Comparison of ENCODE assay signal across 19 cellular contexts in the genomic region with DNA sequence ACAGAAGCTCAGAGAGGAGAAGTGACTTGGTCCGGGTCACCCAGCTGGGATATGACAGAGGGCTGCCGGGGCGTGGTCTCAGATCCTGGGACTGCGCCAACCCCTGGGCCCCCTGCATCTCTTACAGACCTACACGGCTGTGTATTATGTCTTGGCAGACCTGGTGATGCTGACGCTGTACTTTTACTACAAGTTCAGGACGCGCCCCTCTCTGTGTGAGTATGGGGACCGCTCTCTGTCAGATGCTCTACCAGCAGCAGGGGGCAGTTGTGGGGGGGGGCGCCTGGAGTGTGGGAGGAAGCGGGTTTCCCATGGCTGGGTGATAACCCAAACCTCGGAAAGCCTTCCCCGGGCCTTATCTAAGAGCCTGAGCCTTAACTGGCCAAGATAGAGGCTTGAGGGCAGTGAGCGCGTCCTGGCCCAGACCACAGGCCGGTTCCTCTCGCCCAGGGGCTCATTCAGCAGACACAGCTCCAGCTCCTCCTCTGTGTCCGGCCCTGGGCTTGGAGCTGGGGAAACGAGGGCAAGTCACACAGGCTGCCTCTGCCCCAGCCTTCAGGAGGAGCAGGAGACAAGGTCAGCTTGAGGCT. TPM values are rescaled to one million over a fixed set of nuclear protein-coding genes. Genes with fewer than 3 reads are reported as not detected.
DNase-seq lines count a peak whose midpoint lies in the region; ATAC-seq, FAIRE-seq and TF ChIP-seq lines count a peak whose summit lies in the region.
"Had no signal": no experiment of that assay in that cellular context is flagged by ENCODE, and none has a peak within 500 bp of the region (broad histone marks: within the 10 kb centered on the region; RNA-seq: fewer than 3 reads in every experiment).

No MANE protein-coding gene starts in this region.

- H3K9me3 Mint-ChIP-seq in progenitor cell of endocrine pancreas (ENCODE audit: low read depth) = no peaks in the 10 kb centered on the region
- H3K9me3 Mint-ChIP-seq: CD4-positive, alpha-beta T cell had no signal

- H3K4me2 ChIP-seq in K562 (ENCODE audit: insufficient read depth, low read length) = peak overlapping the region; percentile 58
- H3K4me2 ChIP-seq: KMS-11 had no signal

- peak; percentile 66; the same call in 1 of the 2 replicates for TF ChIP-seq EP300 in K562 (IDR thresholded peaks at IDR 0.05; ENCODE audit: low read length)

- H3K79me2 ChIP-seq in K562 (ENCODE audit: control insufficient read depth, insufficient read depth, low read length) = no peaks in the 10 kb centered on the region

- peak overlapping the region; percentile 82 for H3K27ac ChIP-seq in K562 (ENCODE audit: extremely low read depth, low read depth, low read length)
- H3K27ac ChIP-seq: KMS-11, Peyer's patch had no signal

- TF ChIP-seq CTCF in K562 (IDR thresholded peaks at IDR 0.05 in 2 of 3, conservative IDR thresholded peaks at IDR 0.05 in 1 of 3; ENCODE audit: insufficient read depth in 2 of 3, low read depth in 1 of 3, low read length in 3 of 3) (0 out of 6 replicates have a peak, but pooled peaks of 1 of the 3 experiments have one; percentile 8), progenitor cell of endocrine pancreas (IDR thresholded peaks at IDR 0.05; ENCODE audit: unreplicated experiment) (no peak)

- peak; percentile 89 for FAIRE-seq in K562 (lab: Jason Lieb, UNC)

- TF ChIP-seq POLR2A in K562 (conservative IDR thresholded peaks at IDR 0.05) = 0 out of 2 replicates have a peak, but pooled peaks have one; percentile 15

- H3K27me3 Mint-ChIP-seq in progenitor cell of endocrine pancreas = no peaks in the 10 kb centered on the region
- H3K27me3 Mint-ChIP-seq: CD4-positive, alpha-beta T cell had no signal

- peaks cover 16 to 41% of the 10 kb centered on the region in 2 experiments for H3K4me1 ChIP-seq in K562 (replicated peaks in 1 of 2; ENCODE audit: control insufficient read depth in 2 of 2, insufficient read depth in 2 of 2, low read length in 2 of 2)
- H3K4me1 ChIP-seq: Peyer's patch had no signal

- H3K36me3 Mint-ChIP-seq in progenitor cell of endocrine pancreas (ENCODE audit: insufficient read depth) = peaks cover 11% of the 10 kb centered on the region

- no peak overlapping the region for H3K4me3 Mint-ChIP-seq in progenitor cell of endocrine pancreas (ENCODE audit: low read depth)
- H3K4me3 Mint-ChIP-seq: CD4-positive, alpha-beta T cell had no signal

- no peaks in the 10 kb centered on the region for H3K4me1 Mint-ChIP-seq in progenitor cell of endocrine pancreas (ENCODE audit: low read depth)

- WGBS in K562 (ENCODE audit: insufficient coverage, low coverage, missing lambda C conversion rate) = 4% methylated on average over 18 of the region's 19 CpGs

- no TSS peak for BruUV-seq in K562 (replicated peaks; lab: Mats Ljungman, UMichigan)

- in situ Hi-C loops in K562 (cut with MboI) = no loop called here

- TF ChIP-seq RAD21 in K562 (CRISPR knock-in tag; conservative IDR thresholded peaks at IDR 0.05 in 1 of 2, IDR thresholded peaks at IDR 0.05 in 1 of 2) = no peak; a peak in 1 of 4 replicates

- H3K9ac ChIP-seq in K562 (ENCODE audit: insufficient read depth in 1 of 2, low read depth in 2 of 2, low read length in 2 of 2) = peak overlapping the region; percentile 46 to 88
- H3K9ac ChIP-seq: KMS-11 had no signal

- DNase-seq in Right ventricle myocardium superior = peak; percentile 32
- DNase-seq in cardiac septum (ENCODE audit: low spot score) = no peak
- DNase-seq in OCI-M2 (lab: John Stamatoyannopoulos, UW; ENCODE audit: unreplicated experiment) = peak; percentile 52
- peak; percentile 78 to 91 (median 84) for DNase-seq in K562 (ENCODE audit: extremely low read depth in 1 of 4, low spot score in 3 of 4)
- DNase-seq in stimulated activated naive CD4-positive, alpha-beta T cell treated with Interleukin-2 at 50 U/mL for 16 hours (lab: John Stamatoyannopoulos, UW) = no peak
- no peak for DNase-seq in progenitor cell of endocrine pancreas (ENCODE audit: low spot score, unreplicated experiment)
- DNase-seq: 8988T; CD4-positive, alpha-beta T cell; DMS153; GF-D8; HCEC 1CT; NCI-H1417; NCI-H187 treated with DMSO at 0.1 percent for 48 hours; NCI-H345; NCI-H526; Peyer's patch had no signal

- peaks cover 20% of the 10 kb centered on the region for H3K9me1 ChIP-seq in K562 (ENCODE audit: control insufficient read depth, insufficient read depth, low read length)

- H3K36me3 ChIP-seq in K562 (ENCODE audit: control insufficient read depth, insufficient read depth, low read length) = peaks cover 62% of the 10 kb centered on the region; the same call in 2 of the 3 replicates

- no peak overlapping the region for H3K4me3 ChIP-seq in K562
- H3K4me3 ChIP-seq: Peyer's patch had no signal

- no peaks in the 10 kb centered on the region for H3K9me3 ChIP-seq in K562 (replicated peaks; ENCODE audit: control insufficient read depth, insufficient read depth, low read depth, low read length)
- H3K9me3 ChIP-seq: Peyer's patch had no signal

- peaks cover 30% of the 10 kb centered on the region for H4K20me1 ChIP-seq in K562 (replicated peaks; ENCODE audit: control insufficient read depth, insufficient read depth, low read length)

- intact Hi-C loops in Right ventricle myocardium superior (cut with DNase I) (no loop called here), cardiac septum (cut with DNase I) (no loop called here), K562 (cut with micrococcal nuclease) (no loop called here)

- no peak overlapping the region for H3K27ac Mint-ChIP-seq in progenitor cell of endocrine pancreas
- H3K27ac Mint-ChIP-seq: CD4-positive, alpha-beta T cell had no signal

- CTCF ChIA-PET in K562 (lab: Yijun Ruan, JAX; ENCODE audit: low intra/inter-chr PET ratio) = no interaction called here

- ATAC-seq in Right ventricle myocardium superior (ENCODE audit: poor library complexity) = no peak
- ATAC-seq in K562 = peak; percentile 86
- ATAC-seq in GM19467 (IDR thresholded peaks at IDR 0.05; ENCODE audit: unreplicated experiment) = no peak
- no peak for ATAC-seq in HG03139 (IDR thresholded peaks at IDR 0.05; ENCODE audit: unreplicated experiment)

- POLR2A ChIA-PET in K562 (lab: Yijun Ruan, JAX) = interaction anchor here (0.5 to 1.8 kb wide), 5 partner anchors 9 to 1228 kb away, joined by 3 to 10 read pairs (median 5); no protein-coding TSS in a partner anchor

- no peak overlapping the region for H2AFZ ChIP-seq in K562 (ENCODE audit: low read depth, low read length)

- H3K27me3 ChIP-seq in K562 (ENCODE audit: control insufficient read depth in 2 of 2, insufficient read depth in 2 of 2, low read length in 2 of 2) = no peaks in the 10 kb centered on the region
- H3K27me3 ChIP-seq: Peyer's patch had no signal

RNA-seq across cellular contexts. Expression of gene SLC66A1, which starts 13.3 kb away (rescaled TPM):
- total RNA-seq in Right ventricle myocardium superior (5.8 TPM), cardiac septum (7.5 TPM), K562 (2014; rRNA removed) (28.9 and 34.0 TPM in 2 replicates), K562 (2014; rRNA removed; fragmentation: Illumina TruSeq; extraction: Trizol) (8.5 and 10.4 TPM in 2 replicates), K562 (2015; rRNA removed; fragmentation: Illumina TruSeq; extraction: Trizol) (18.6 and 21.6 TPM in 2 replicates), K562 (2021) (26.5 and 29.5 TPM in 2 replicates), progenitor cell of endocrine pancreas (25.7 and 26.7 TPM in 2 replicates)
- 37.0 and 99.3 TPM in 2 replicates for total RNA-seq in K562 (2011; cell fraction: chromatin; rRNA removed; ENCODE audit: low replicate concordance)
- total RNA-seq in K562 (2011; cell fraction: nucleolus; rRNA removed) = 85.8 and 97.7 TPM in 2 replicates
- total RNA-seq in K562 (2011; cell fraction: nucleoplasm; rRNA removed) = 62.2 and 63.1 TPM in 2 replicates
- polyA plus RNA-seq in K562 (2011; rRNA removed) (27.0 and 29.2 TPM in 2 replicates), K562 (2014; fragmentation: Illumina TruSeq; extraction: Trizol) (16.3 and 26.6 TPM in 2 replicates), K562 (2014; fragmentation: Nextera tagmentation; extraction: Ambion mirVana) (1 to 10 TPM; 1.2 to 1.6 TPM), K562 (2014; rRNA removed) (35.2 and 40.8 TPM in 2 replicates)
- 36.4 and 92.5 TPM in 2 replicates for polyA plus RNA-seq in K562 (2011; cell fraction: cytosol; rRNA removed)
- polyA plus RNA-seq in K562 (2011; cell fraction: nucleus; rRNA removed) = 35.5 and 82.2 TPM in 2 replicates
- polyA plus RNA-seq in K562 (2012) = 23.2 and 37.9 TPM in 2 replicates
- polyA minus RNA-seq in K562 (2011; rRNA and poly(A)+ RNA removed) = 12.7 and 14.9 TPM in 2 replicates
- polyA minus RNA-seq in K562 (2011; cell fraction: cytosol; rRNA and poly(A)+ RNA removed) = 15.3 and 16.8 TPM in 2 replicates
- 26.2 and 33.7 TPM in 2 replicates for polyA minus RNA-seq in K562 (2011; cell fraction: nucleus; rRNA and poly(A)+ RNA removed)

RNA-seq across cellular contexts. Expression of gene AKR7A2, which starts 13.5 kb away (rescaled TPM):
- 40.6 TPM for total RNA-seq in Right ventricle myocardium superior
- total RNA-seq in cardiac septum = 33.5 TPM
- total RNA-seq in K562 (2011; cell fraction: chromatin; rRNA removed; ENCODE audit: low replicate concordance) = 18.7 and 45.9 TPM in 2 replicates
- total RNA-seq in K562 (2011; cell fraction: nucleolus; rRNA removed) = 36.8 and 39.0 TPM in 2 replicates
- 28.7 and 34.9 TPM in 2 replicates for total RNA-seq in K562 (2011; cell fraction: nucleoplasm; rRNA removed)
- 78.4 and 108 TPM in 2 replicates for total RNA-seq in K562 (2014; rRNA removed)
- 26.1 and 32.3 TPM in 2 replicates for total RNA-seq in K562 (2014; rRNA removed; fragmentation: Illumina TruSeq; extraction: Trizol)
- 65.2 and 66.0 TPM in 2 replicates for total RNA-seq in K562 (2015; rRNA removed; fragmentation: Illumina TruSeq; extraction: Trizol)
- total RNA-seq in K562 (2021) = 71.7 and 74.4 TPM in 2 replicates
- polyA plus RNA-seq in K562 (2011; rRNA removed) = 49.4 and 57.1 TPM in 2 replicates
- polyA plus RNA-seq in K562 (2011; cell fraction: cytosol; rRNA removed) = 83.1 and 114 TPM in 2 replicates
- 34.0 and 41.0 TPM in 2 replicates for polyA plus RNA-seq in K562 (2011; cell fraction: nucleus; rRNA removed)
- polyA plus RNA-seq in K562 (2012) = 57.6 and 109 TPM in 2 replicates
- polyA plus RNA-seq in K562 (2014; fragmentation: Illumina TruSeq; extraction: Trizol) = 41.1 and 50.6 TPM in 2 replicates
- 1 to 10 TPM; 2.0 to 4.0 TPM for polyA plus RNA-seq in K562 (2014; fragmentation: Nextera tagmentation; extraction: Ambion mirVana)
- polyA plus RNA-seq in K562 (2014; rRNA removed) = 74.7 and 83.6 TPM in 2 replicates
- 16.8 and 22.0 TPM in 2 replicates for polyA minus RNA-seq in K562 (2011; rRNA and poly(A)+ RNA removed)
- polyA minus RNA-seq in K562 (2011; cell fraction: cytosol; rRNA and poly(A)+ RNA removed) = 22.1 and 40.4 TPM in 2 replicates
- 19.1 and 22.7 TPM in 2 replicates for polyA minus RNA-seq in K562 (2011; cell fraction: nucleus; rRNA and poly(A)+ RNA removed)
- total RNA-seq in progenitor cell of endocrine pancreas = 53.7 and 55.8 TPM in 2 replicates

RNA-seq across cellular contexts. Expression of gene AKR7A3, which starts 36.9 kb away (rescaled TPM):
- not detected for total RNA-seq in Right ventricle myocardium superior
- 0.32 TPM for total RNA-seq in cardiac septum
- total RNA-seq in K562 (2011; cell fraction: chromatin; rRNA removed; ENCODE audit: low replicate concordance) = 2.4 and 4.7 TPM in 2 replicates
- 3.7 and 4.5 TPM in 2 replicates for total RNA-seq in K562 (2011; cell fraction: nucleolus; rRNA removed)
- total RNA-seq in K562 (2011; cell fraction: nucleoplasm; rRNA removed) = 2.1 and 3.2 TPM in 2 replicates
- 0.54 and 0.78 TPM in 2 replicates for total RNA-seq in K562 (2014; rRNA removed)
- total RNA-seq in K562 (2014; rRNA removed; fragmentation: Illumina TruSeq; extraction: Trizol) = 0.22 TPM in 2 replicates
- total RNA-seq in K562 (2015; rRNA removed; fragmentation: Illumina TruSeq; extraction: Trizol) = 0.45 and 0.58 TPM in 2 replicates
- total RNA-seq in K562 (2021) = 0.91 and 1.2 TPM in 2 replicates
- polyA plus RNA-seq in K562 (2011; rRNA removed) = 0.33 and 0.49 TPM in 2 replicates
- polyA plus RNA-seq in K562 (2011; cell fraction: cytosol; rRNA removed) = 0.38 and 0.63 TPM in 2 replicates
- polyA plus RNA-seq in K562 (2011; cell fraction: nucleus; rRNA removed) = 2.2 and 4.9 TPM in 2 replicates
- 0.27 and 0.79 TPM in 2 replicates for polyA plus RNA-seq in K562 (2012)
- polyA plus RNA-seq in K562 (2014; fragmentation: Illumina TruSeq; extraction: Trizol) = 0.13 and 0.25 TPM in 2 replicates
- under 1 TPM in 1 of 2 experiments, not detected in 1; 0.04 TPM for polyA plus RNA-seq in K562 (2014; fragmentation: Nextera tagmentation; extraction: Ambion mirVana)
- 0.74 and 1.5 TPM in 2 replicates for polyA plus RNA-seq in K562 (2014; rRNA removed)
- polyA minus RNA-seq in K562 (2011; rRNA and poly(A)+ RNA removed) = 0.14 and 0.15 TPM in 2 replicates
- 0.67 TPM in 1 of 2 replicates, not detected in the other for polyA minus RNA-seq in K562 (2011; cell fraction: cytosol; rRNA and poly(A)+ RNA removed)
- polyA minus RNA-seq in K562 (2011; cell fraction: nucleus; rRNA and poly(A)+ RNA removed) = 1.00 and 1.1 TPM in 2 replicates
- total RNA-seq in progenitor cell of endocrine pancreas = 2.1 and 2.7 TPM in 2 replicates

Comparison
In these comparisons a context has a peak if more than half of its experiments do, and no peak if none do; other contexts are left out.
1. DNase-seq: peak in Right ventricle myocardium superior (single experiment), OCI-M2 (single experiment) and K562 (4 of 4); none in cardiac septum (single experiment), stimulated activated naive CD4-positive, alpha-beta T cell treated with Interleukin-2 at 50 U/mL for 16 hours (single experiment) and progenitor cell of endocrine pancreas (single experiment).